ENCODE assay signal across 16 cellular contexts in the genomic region with DNA sequence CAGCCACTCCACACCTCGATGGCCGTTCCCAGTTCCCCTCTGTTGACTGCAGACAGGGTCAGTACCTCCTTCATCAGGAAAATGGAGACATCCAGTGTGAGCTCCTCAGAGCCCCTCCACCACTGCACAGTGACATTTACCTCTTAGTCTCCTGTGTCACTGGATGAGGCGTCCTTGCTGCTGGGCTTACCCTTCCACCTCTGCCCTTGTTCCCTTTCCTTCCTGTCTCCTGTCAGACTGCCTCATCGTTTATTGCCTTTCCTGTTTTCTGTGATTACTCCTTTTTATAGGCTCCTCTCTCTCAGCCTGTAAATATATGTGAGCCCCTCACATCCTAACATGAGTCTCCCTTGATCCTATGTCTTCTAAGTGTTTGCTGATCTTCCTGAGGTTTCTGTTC. TPM values are rescaled to one million over a fixed set of nuclear protein-coding genes. Genes with fewer than 3 reads are reported as not detected.
DNase-seq lines count a peak whose midpoint lies in the region; ATAC-seq and TF ChIP-seq lines count a peak whose summit lies in the region.
"Had no signal": no experiment of that assay in that cellular context is flagged by ENCODE, and none has a peak within 500 bp of the region (broad histone marks: within the 10 kb centered on the region; RNA-seq: fewer than 3 reads in every experiment).

No MANE protein-coding gene starts in this region.

- DNase-seq in activated CD4-positive, alpha-beta T cell treated with anti-CD3 and anti-CD28 coated beads, Interleukin-2, amount 10 ng/mL, durations not matched to agents 24 days and 14 days: no peak
- no peak for DNase-seq in activated CD4-positive, alpha-beta T cell treated with anti-CD3 and anti-CD28 coated beads for 36 hours
- DNase-seq in A172 (ENCODE audit: low spot score): peak; percentile 6
- no peak for DNase-seq in RWPE1 (ENCODE audit: low spot score)
- DNase-seq in left lobe of liver (ENCODE audit: low spot score): no peak
- DNase-seq in NCI-H1092 (lab: John Stamatoyannopoulos, UW): no peak
- DNase-seq in type B pancreatic cell (ENCODE audit: extremely low spot score, unreplicated experiment): no peak
- no peak for DNase-seq in iPS-NIHi7 (ENCODE audit: extremely low spot score)
- DNase-seq: C1 segment of cervical spinal cord, DND-41, NCI-H1436, NCI-H2029 treated with DMSO at 0.1 percent for 48 hours, NCI-H748 treated with DMSO at 0.1 percent for 48 hours had no signal

- intact Hi-C loops in activated CD4-positive, alpha-beta T cell treated with anti-CD3 and anti-CD28 coated beads, Interleukin-2, amount 10 ng/mL, durations not matched to agents 24 days and 14 days (cut with micrococcal nuclease): no loop called here
- intact Hi-C loops in activated CD4-positive, alpha-beta T cell treated with anti-CD3 and anti-CD28 coated beads for 36 hours (cut with DNase I, micrococcal nuclease): no loop called here

- H3K27me3 Mint-ChIP-seq in activated CD4-positive, alpha-beta T cell treated with anti-CD3 and anti-CD28 coated beads, Interleukin-2, amount 10 ng/mL, durations not matched to agents 24 days and 14 days: no peaks in the 10 kb centered on the region
- H3K27me3 Mint-ChIP-seq in activated CD4-positive, alpha-beta T cell treated with anti-CD3 and anti-CD28 coated beads for 36 hours: no peaks in the 10 kb centered on the region
- H3K27me3 Mint-ChIP-seq in type B pancreatic cell: no peaks in the 10 kb centered on the region

- CTCF ChIA-PET in activated CD4-positive, alpha-beta T cell treated with anti-CD3 and anti-CD28 coated beads for 36 hours (lab: Charles Lee): interaction anchor here (1.2 kb wide), 1 partner anchor 161 kb away, joined by 4 read pairs; no protein-coding TSS in a partner anchor
- CTCF ChIA-PET in RWPE1 (lab: Yijun Ruan, JAX): no interaction called here

- no peak for ATAC-seq in activated CD4-positive, alpha-beta T cell treated with anti-CD3 and anti-CD28 coated beads for 36 hours
- peak; percentile 31 for ATAC-seq in left lobe of liver
- ATAC-seq: K562 had no signal

- H3K4me1 Mint-ChIP-seq in activated CD4-positive, alpha-beta T cell treated with anti-CD3 and anti-CD28 coated beads, Interleukin-2, amount 10 ng/mL, durations not matched to agents 24 days and 14 days: no peaks in the 10 kb centered on the region
- no peaks in the 10 kb centered on the region for H3K4me1 Mint-ChIP-seq in activated CD4-positive, alpha-beta T cell treated with anti-CD3 and anti-CD28 coated beads for 36 hours
- H3K4me1 Mint-ChIP-seq in type B pancreatic cell (ENCODE audit: unreplicated experiment): no peaks in the 10 kb centered on the region

- POLR2A ChIA-PET in activated CD4-positive, alpha-beta T cell treated with anti-CD3 and anti-CD28 coated beads for 36 hours (lab: Charles Lee): no interaction called here
- POLR2A ChIA-PET in RWPE1 (lab: Yijun Ruan, JAX; ENCODE audit: low non-redundant PET): no interaction called here

- H3K4me3 Mint-ChIP-seq in activated CD4-positive, alpha-beta T cell treated with anti-CD3 and anti-CD28 coated beads, Interleukin-2, amount 10 ng/mL, durations not matched to agents 24 days and 14 days: no peak overlapping the region
- no peak overlapping the region for H3K4me3 Mint-ChIP-seq in activated CD4-positive, alpha-beta T cell treated with anti-CD3 and anti-CD28 coated beads for 36 hours
- no peak overlapping the region for H3K4me3 Mint-ChIP-seq in type B pancreatic cell

- peaks cover 58% of the 10 kb centered on the region for H3K36me3 Mint-ChIP-seq in activated CD4-positive, alpha-beta T cell treated with anti-CD3 and anti-CD28 coated beads, Interleukin-2, amount 10 ng/mL, durations not matched to agents 24 days and 14 days (ENCODE audit: low read depth)
- H3K36me3 Mint-ChIP-seq in activated CD4-positive, alpha-beta T cell treated with anti-CD3 and anti-CD28 coated beads for 36 hours (ENCODE audit: low read depth): peaks cover 52% of the 10 kb centered on the region
- H3K36me3 Mint-ChIP-seq in type B pancreatic cell: peaks cover 20% of the 10 kb centered on the region

- no peaks in the 10 kb centered on the region for H3K9me3 Mint-ChIP-seq in activated CD4-positive, alpha-beta T cell treated with anti-CD3 and anti-CD28 coated beads, Interleukin-2, amount 10 ng/mL, durations not matched to agents 24 days and 14 days
- no peaks in the 10 kb centered on the region for H3K9me3 Mint-ChIP-seq in activated CD4-positive, alpha-beta T cell treated with anti-CD3 and anti-CD28 coated beads for 36 hours (ENCODE audit: low read depth)
- no peaks in the 10 kb centered on the region for H3K9me3 Mint-ChIP-seq in type B pancreatic cell

- peak overlapping the region; percentile 6 for H3K27ac Mint-ChIP-seq in activated CD4-positive, alpha-beta T cell treated with anti-CD3 and anti-CD28 coated beads, Interleukin-2, amount 10 ng/mL, durations not matched to agents 24 days and 14 days
- no peak overlapping the region for H3K27ac Mint-ChIP-seq in activated CD4-positive, alpha-beta T cell treated with anti-CD3 and anti-CD28 coated beads for 36 hours
- no peak overlapping the region for H3K27ac Mint-ChIP-seq in type B pancreatic cell

- no peak for TF ChIP-seq CTCF in RWPE1 (conservative IDR thresholded peaks at IDR 0.05; ENCODE audit: low read depth)
- no peak for TF ChIP-seq CTCF in type B pancreatic cell (conservative IDR thresholded peaks at IDR 0.05)

- H3K27ac ChIP-seq in RWPE1: peak overlapping the region; percentile 53
- H3K27ac ChIP-seq: 22Rv1, GM23248 had no signal

RNA-seq across cellular contexts. Expression of a gene that starts 23.2 kb away (rescaled TPM):
- total RNA-seq in activated CD4-positive, alpha-beta T cell treated with anti-CD3 and anti-CD28 coated beads, Interleukin-2, amount 10 ng/mL, durations not matched to agents 24 days and 14 days: 240 and 249 TPM in 2 replicates
- total RNA-seq in activated CD4-positive, alpha-beta T cell treated with anti-CD3 and anti-CD28 coated beads for 36 hours: 100 to 1,000 TPM; 192 to 269 TPM
- total RNA-seq in A172 (2014; rRNA removed; shearing (Covaris generic)): 411 and 440 TPM in 2 replicates
- 75.7 TPM for total RNA-seq in left lobe of liver
- total RNA-seq in type B pancreatic cell (ENCODE audit: low replicate concordance): 267 and 270 TPM in 2 replicates

RNA-seq across cellular contexts. Expression of a gene that starts 24.7 kb away (rescaled TPM):
- total RNA-seq in activated CD4-positive, alpha-beta T cell treated with anti-CD3 and anti-CD28 coated beads, Interleukin-2, amount 10 ng/mL, durations not matched to agents 24 days and 14 days: 53.3 and 54.1 TPM in 2 replicates
- total RNA-seq in activated CD4-positive, alpha-beta T cell treated with anti-CD3 and anti-CD28 coated beads for 36 hours: 10 to 100 TPM; 52.5 to 54.4 TPM
- total RNA-seq in A172 (2014; rRNA removed; shearing (Covaris generic)): 97.5 and 101 TPM in 2 replicates
- total RNA-seq in left lobe of liver (12.3 TPM), type B pancreatic cell (ENCODE audit: low replicate concordance) (17.6 and 21.8 TPM in 2 replicates)
